ENCODE assay signal across 9 cellular contexts in the genomic region with DNA sequence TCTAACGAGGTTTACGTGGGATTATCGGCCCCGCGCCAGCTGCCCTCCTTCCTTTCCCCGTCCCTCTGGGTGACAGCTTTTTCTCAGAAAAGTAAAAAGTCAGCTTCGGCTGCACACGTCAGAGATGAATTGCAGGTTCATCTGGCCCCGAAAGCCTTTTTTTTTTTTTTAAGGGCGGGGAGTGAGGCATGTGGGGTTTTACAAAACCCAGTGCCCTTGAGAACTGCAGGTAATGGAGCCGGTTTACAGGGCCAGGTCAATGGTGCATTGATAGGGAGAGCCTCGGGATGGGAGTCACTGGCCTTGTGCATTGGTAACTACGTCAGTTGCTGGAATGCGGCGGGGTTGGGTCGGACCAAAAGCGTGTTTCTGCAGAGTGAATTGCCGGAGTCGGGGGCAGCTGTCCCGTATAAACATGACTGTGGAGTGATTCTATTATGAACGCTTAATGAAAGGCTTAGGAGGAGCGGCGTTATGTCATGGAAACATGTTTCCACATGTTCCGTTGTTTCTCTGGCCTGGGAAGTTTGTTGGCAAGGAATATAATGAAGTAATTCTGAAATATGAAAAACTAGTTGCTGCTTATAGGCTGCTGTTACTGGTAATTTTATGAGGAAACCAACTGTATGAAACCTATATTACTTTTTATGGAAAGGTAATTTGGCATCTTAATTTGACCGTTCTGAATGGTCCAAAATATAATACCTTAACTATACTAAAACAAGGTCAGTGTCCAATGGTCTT. TPM values are rescaled to one million over a fixed set of nuclear protein-coding genes. Genes with fewer than 3 reads are reported as not detected.
DNase-seq lines count a peak whose midpoint lies in the region; ATAC-seq, FAIRE-seq and TF ChIP-seq lines count a peak whose summit lies in the region.
"Had no signal": no experiment of that assay in that cellular context is flagged by ENCODE, and none has a peak within 500 bp of the region (broad histone marks: within the 10 kb centered on the region; RNA-seq: fewer than 3 reads in every experiment).

No MANE protein-coding gene starts in this region.

- H3K4me3 Mint-ChIP-seq in GM23338 = peak overlapping the region; percentile 87
- peak overlapping the region; percentile 96 for H3K4me3 Mint-ChIP-seq in activated naive CD8-positive, alpha-beta T cell treated with anti-CD3 and anti-CD28 coated beads, Interleukin-2, amount 10 ng/mL, durations not matched to agents 7 days and 5 days

- no peak overlapping the region for H3K27ac Mint-ChIP-seq in GM23338
- H3K27ac Mint-ChIP-seq in activated naive CD8-positive, alpha-beta T cell treated with anti-CD3 and anti-CD28 coated beads, Interleukin-2, amount 10 ng/mL, durations not matched to agents 7 days and 5 days = peak overlapping the region; percentile 82

- H3K79me2 ChIP-seq in GM23338 (replicated peaks; ENCODE audit: insufficient read depth) = no peaks in the 10 kb centered on the region

- H3K4me3 ChIP-seq in GM23338 = peak overlapping the region; percentile 69

- no peaks in the 10 kb centered on the region for H4K20me1 ChIP-seq in GM23338 (replicated peaks; ENCODE audit: insufficient read depth)

- H3K9me3 Mint-ChIP-seq in GM23338 = peaks cover 7% of the 10 kb centered on the region
- no peaks in the 10 kb centered on the region for H3K9me3 Mint-ChIP-seq in activated naive CD8-positive, alpha-beta T cell treated with anti-CD3 and anti-CD28 coated beads, Interleukin-2, amount 10 ng/mL, durations not matched to agents 7 days and 5 days

- intact Hi-C loops in Right ventricle myocardium inferior (cut with DNase I) = loop anchor here (5.0 to 10.0 kb wide), 3 partner anchors 99 to 282 kb away; partner anchors contain the start of genes INTU, LARP1B and PLK4

- H3K4me1 Mint-ChIP-seq in GM23338 = peaks cover 20% of the 10 kb centered on the region
- H3K4me1 Mint-ChIP-seq in activated naive CD8-positive, alpha-beta T cell treated with anti-CD3 and anti-CD28 coated beads, Interleukin-2, amount 10 ng/mL, durations not matched to agents 7 days and 5 days = peaks cover 16% of the 10 kb centered on the region

- peaks cover 13% of the 10 kb centered on the region; the same call in 1 of the 2 replicates for H3K4me1 ChIP-seq in GM23338 (ENCODE audit: insufficient read depth)

- peaks cover 4% of the 10 kb centered on the region; the same call in 1 of the 3 replicates for H3K36me3 Mint-ChIP-seq in GM23338 (ENCODE audit: low read depth)
- H3K36me3 Mint-ChIP-seq in activated naive CD8-positive, alpha-beta T cell treated with anti-CD3 and anti-CD28 coated beads, Interleukin-2, amount 10 ng/mL, durations not matched to agents 7 days and 5 days = no peaks in the 10 kb centered on the region

- H3K36me3 ChIP-seq in GM23338 (ENCODE audit: insufficient read depth) = no peaks in the 10 kb centered on the region

- no peaks in the 10 kb centered on the region for H3K9me2 ChIP-seq in GM23338 (ENCODE audit: insufficient read depth)

- H2AFZ ChIP-seq in GM23338 = peak overlapping the region; percentile 96

- FAIRE-seq in D721Med (lab: Jason Lieb, UNC) = no peak

- POLR2A ChIA-PET in activated naive CD8-positive, alpha-beta T cell treated with anti-CD3 and anti-CD28 coated beads, Interleukin-2, amount 10 ng/mL, durations not matched to agents 7 days and 5 days (lab: Charles Lee) = interaction anchor here (0.7 to 2.4 kb wide), 3 partner anchors 97 to 1385 kb away, joined by 3 to 10 read pairs (median 3); partner anchors contain the start of gene PLK4

- TF ChIP-seq CTCF in GM23338 (conservative IDR thresholded peaks at IDR 0.05; ENCODE audit: low read depth in 2 of 2) (no peak), D721Med (IDR thresholded peaks at IDR 0.05; ENCODE audit: insufficient read depth, missing control alignments) (no peak)

- H3K4me2 ChIP-seq in GM23338 = peak overlapping the region; percentile 92

- ATAC-seq in GM23338 (peak; percentile 30), Right ventricle myocardium inferior (peak; percentile 64)
- no peak for ATAC-seq in activated naive CD8-positive, alpha-beta T cell treated with anti-CD3 and anti-CD28 coated beads, Interleukin-2, amount 10 ng/mL, durations not matched to agents 7 days and 5 days (ENCODE audit: low read depth)

- H3K27me3 Mint-ChIP-seq in GM23338 (ENCODE audit: insufficient read depth, low read depth, poor library complexity) = peaks cover 30% of the 10 kb centered on the region
- peaks cover 67% of the 10 kb centered on the region for H3K27me3 Mint-ChIP-seq in activated naive CD8-positive, alpha-beta T cell treated with anti-CD3 and anti-CD28 coated beads, Interleukin-2, amount 10 ng/mL, durations not matched to agents 7 days and 5 days

- H3F3A ChIP-seq in GM23338 (replicated peaks; ENCODE audit: low read depth) = 0 out of 2 replicates have a peak, but pooled peaks cover 7% of the 10 kb centered on the region

- DNase-seq in NCI-H1694 treated with DMSO at 0.1 percent for 48 hours (lab: John Stamatoyannopoulos, UW) (peak; percentile 12), NCI-H1694 (lab: John Stamatoyannopoulos, UW) (no peak), GM23338 (ENCODE audit: low spot score) (peak; percentile 69), NCI-H1105 (lab: John Stamatoyannopoulos, UW) (peak; percentile 18), Right ventricle myocardium inferior (ENCODE audit: missing footprints) (peak; percentile 78), non-pigmented ciliary epithelial cell (ENCODE audit: low read depth) (peak; percentile 24), D721Med (ENCODE audit: insufficient read length, low spot score) (no peak)
- DNase-seq in activated naive CD8-positive, alpha-beta T cell treated with anti-CD3 and anti-CD28 coated beads, Interleukin-2, amount 10 ng/mL, durations not matched to agents 7 days and 5 days = peak; percentile 32
- DNase-seq: DND-41 had no signal

- H3K27ac ChIP-seq in GM23338 (ENCODE audit: low read depth) = no peak overlapping the region

- peaks cover 55% of the 10 kb centered on the region for H3K27me3 ChIP-seq in GM23338 (ENCODE audit: insufficient read depth)

TF ChIP-seq in GM23338, 12 proteins besides CTCF, POLR2A, EP300 and RAD21:
- TF ChIP-seq EZH2phosphoT487 (IDR thresholded peaks at IDR 0.05; ENCODE audit: unreplicated experiment) (no peak), CREB1 (CRISPR knock-in tag; IDR thresholded peaks at IDR 0.05; ENCODE audit: low read depth) (0 out of 2 replicates have a peak, but pooled peaks have one; percentile 18)

RNA-seq across cellular contexts. Expression of gene HSPA4L, which starts 1.1 kb away (rescaled TPM):
- total RNA-seq in GM23338 (2014; rRNA removed; shearing (Covaris generic)) = 4.2 and 6.6 TPM in 2 replicates
- polyA plus RNA-seq in GM23338 (2016; fragmentation: Nextera tagmentation; extraction: Ambion mirVana) = 3.0 and 3.5 TPM in 2 replicates
- total RNA-seq in activated naive CD8-positive, alpha-beta T cell treated with anti-CD3 and anti-CD28 coated beads, Interleukin-2, amount 10 ng/mL, durations not matched to agents 7 days and 5 days = under 1 TPM; 0.06 to 0.28 TPM
- 6.2 TPM for total RNA-seq in Right ventricle myocardium inferior

RNA-seq across cellular contexts. Expression of gene SLC25A31, which starts 53.0 kb away (rescaled TPM):
- total RNA-seq in GM23338 (2014; rRNA removed; shearing (Covaris generic)) = not detected in 2 replicates
- polyA plus RNA-seq in GM23338 (2016; fragmentation: Nextera tagmentation; extraction: Ambion mirVana) = not detected in 2 replicates
- total RNA-seq in activated naive CD8-positive, alpha-beta T cell treated with anti-CD3 and anti-CD28 coated beads, Interleukin-2, amount 10 ng/mL, durations not matched to agents 7 days and 5 days = not detected
- not detected for total RNA-seq in Right ventricle myocardium inferior

Comparison
In these comparisons a context has a peak if more than half of its experiments do, and no peak if none do; other contexts are left out.
1. DNase-seq: peak in NCI-H1694 treated with DMSO at 0.1 percent for 48 hours (single experiment), GM23338 (single experiment), NCI-H1105 (single experiment), activated naive CD8-positive, alpha-beta T cell treated with anti-CD3 and anti-CD28 coated beads, Interleukin-2, amount 10 ng/mL, durations not matched to agents 7 days and 5 days (single experiment), Right ventricle myocardium inferior (single experiment) and non-pigmented ciliary epithelial cell (single experiment); none in NCI-H1694 (single experiment) and D721Med (single experiment).